12 cellular contexts compared by ENCODE assay signal in the genomic region with DNA sequence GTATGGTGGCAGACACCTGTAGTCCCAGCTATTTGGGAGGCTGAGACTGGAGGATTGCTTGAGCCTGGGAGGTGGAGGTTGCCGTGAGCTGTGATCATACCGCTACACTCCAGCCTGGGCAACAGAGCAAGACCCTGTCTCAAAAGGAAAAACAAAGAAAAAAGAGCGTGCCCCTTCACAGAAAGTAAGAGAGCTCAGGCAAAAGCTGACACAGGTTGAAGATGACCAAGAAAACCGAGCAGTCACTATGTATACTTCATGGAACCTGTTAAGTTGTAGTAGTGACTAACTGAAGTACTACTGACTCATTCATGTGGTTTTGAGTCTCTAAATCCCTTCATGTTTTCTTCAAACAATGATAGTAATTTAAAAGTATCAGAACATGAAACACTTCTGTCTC. TPM values are rescaled to one million over a fixed set of nuclear protein-coding genes. Genes with fewer than 3 reads are reported as not detected.
DNase-seq lines count a peak whose midpoint lies in the region; ATAC-seq and TF ChIP-seq lines count a peak whose summit lies in the region.
"Had no signal": no experiment of that assay in that cellular context is flagged by ENCODE, and none has a peak within 500 bp of the region (broad histone marks: within the 10 kb centered on the region; RNA-seq: fewer than 3 reads in every experiment).

No MANE protein-coding gene starts in this region.

- H3K27me3 Mint-ChIP-seq in CD4-positive, alpha-beta T cell: peaks cover 70% of the 10 kb centered on the region
- H3K27me3 Mint-ChIP-seq in activated naive CD8-positive, alpha-beta T cell treated with anti-CD3 and anti-CD28 coated beads, Interleukin-2, amount 50 U/mL, for 24 hours: peaks cover 79% of the 10 kb centered on the region
- H3K27me3 Mint-ChIP-seq in naive thymus-derived CD8-positive, alpha-beta T cell: peaks cover 30 to 81% (median 62%) of the 10 kb centered on the region in 5 donors

- no peak overlapping the region for H3K4me3 ChIP-seq in HEK293 (ENCODE audit: low read depth, low read length)
- H3K4me3 ChIP-seq: colonic mucosa had no signal

- no peaks in the 10 kb centered on the region for H3K36me3 Mint-ChIP-seq in CD4-positive, alpha-beta T cell (ENCODE audit: low read depth)
- H3K36me3 Mint-ChIP-seq in activated naive CD8-positive, alpha-beta T cell treated with anti-CD3 and anti-CD28 coated beads, Interleukin-2, amount 50 U/mL, for 24 hours (ENCODE audit: low read depth): no peaks in the 10 kb centered on the region
- no peaks in the 10 kb centered on the region for H3K36me3 Mint-ChIP-seq in naive thymus-derived CD8-positive, alpha-beta T cell

- no peaks in the 10 kb centered on the region; the same call in 1 of the 2 replicates for H3K4me1 ChIP-seq in HEK293 (ENCODE audit: control insufficient read depth, insufficient read depth, low read length)
- H3K4me1 ChIP-seq: colonic mucosa had no signal

- H3K9me3 ChIP-seq in CD4-positive, alpha-beta T cell (ENCODE audit: control insufficient read depth, low read length): no peaks in the 10 kb centered on the region
- no peaks in the 10 kb centered on the region for H3K9me3 ChIP-seq in HEK293 (ENCODE audit: control insufficient read depth, insufficient read depth, low read depth, low read length)
- H3K9me3 ChIP-seq: colonic mucosa had no signal

- peak overlapping the region; percentile 92 for H3K4me3 Mint-ChIP-seq in CD4-positive, alpha-beta T cell
- H3K4me3 Mint-ChIP-seq in activated naive CD8-positive, alpha-beta T cell treated with anti-CD3 and anti-CD28 coated beads, Interleukin-2, amount 50 U/mL, for 24 hours: no peak overlapping the region
- H3K4me3 Mint-ChIP-seq in naive thymus-derived CD8-positive, alpha-beta T cell: peak overlapping the region; percentile 39 to 94 (median 84)

- no peak overlapping the region for H3K27ac ChIP-seq in CD4-positive, alpha-beta T cell (ENCODE audit: low read depth, low read length)
- H3K27ac ChIP-seq in HEK293 (ENCODE audit: extremely low read depth, low read depth, low read length): no peak overlapping the region
- H3K27ac ChIP-seq: colonic mucosa had no signal

- no peak overlapping the region for H3K27ac Mint-ChIP-seq in CD4-positive, alpha-beta T cell
- no peak overlapping the region for H3K27ac Mint-ChIP-seq in activated naive CD8-positive, alpha-beta T cell treated with anti-CD3 and anti-CD28 coated beads, Interleukin-2, amount 50 U/mL, for 24 hours
- no peak overlapping the region for H3K27ac Mint-ChIP-seq in naive thymus-derived CD8-positive, alpha-beta T cell

- intact Hi-C loops in CD4-positive, alpha-beta T cell (cut with DNase I, micrococcal nuclease): no loop called here

- TF ChIP-seq CTCF in CD4-positive, alpha-beta T cell (IDR thresholded peaks at IDR 0.05): no peak
- no peak for TF ChIP-seq CTCF in HEK293 (tag by site-specific recombination; IDR thresholded peaks at IDR 0.05)

- POLR2A ChIA-PET in CD4-positive, alpha-beta T cell (lab: Charles Lee): no interaction called here
- POLR2A ChIA-PET in HEK293 (lab: Yijun Ruan, JAX): no interaction called here
- POLR2A ChIA-PET in naive thymus-derived CD8-positive, alpha-beta T cell (lab: Charles Lee): no interaction called here

- DNase-seq in CD4-positive, alpha-beta T cell: no peak
- no peak for DNase-seq in activated naive CD8-positive, alpha-beta T cell treated with anti-CD3 and anti-CD28 coated beads, Interleukin-2, amount 50 U/mL, for 24 hours
- DNase-seq in naive thymus-derived CD8-positive, alpha-beta T cell: no peak
- no peak for DNase-seq in cerebellum (ENCODE audit: low spot score)
- DNase-seq in iPS-NIHi7 (ENCODE audit: extremely low spot score): no peak
- DNase-seq: Calu3, colonic mucosa, Karpas-422, kidney had no signal

- no peak for ATAC-seq in CD4-positive, alpha-beta T cell (ENCODE audit: poor library complexity)
- peak; percentile 85 for ATAC-seq in activated naive CD8-positive, alpha-beta T cell treated with anti-CD3 and anti-CD28 coated beads, Interleukin-2, amount 50 U/mL, for 24 hours
- no peak for ATAC-seq in naive thymus-derived CD8-positive, alpha-beta T cell
- ATAC-seq in GM21619 (IDR thresholded peaks at IDR 0.05; ENCODE audit: unreplicated experiment): no peak

- peaks cover 30% of the 10 kb centered on the region for H3K27me3 ChIP-seq in CD4-positive, alpha-beta T cell (ENCODE audit: control insufficient read depth, insufficient read depth, low read length)

- H3K4me1 Mint-ChIP-seq in CD4-positive, alpha-beta T cell (ENCODE audit: low read depth): peaks cover 17% of the 10 kb centered on the region
- H3K4me1 Mint-ChIP-seq in activated naive CD8-positive, alpha-beta T cell treated with anti-CD3 and anti-CD28 coated beads, Interleukin-2, amount 50 U/mL, for 24 hours: peaks cover 18% of the 10 kb centered on the region
- peaks cover 13 to 23% (median 16%) of the 10 kb centered on the region in 4 donors for H3K4me1 Mint-ChIP-seq in naive thymus-derived CD8-positive, alpha-beta T cell

- CTCF ChIA-PET in CD4-positive, alpha-beta T cell (lab: Charles Lee): no interaction called here
- CTCF ChIA-PET in HEK293 (lab: Yijun Ruan, JAX): interaction anchor here (0.6 to 3.5 kb wide), 4 partner anchors 10 to 25 kb away, joined by 3 to 10 read pairs (median 4); no protein-coding TSS in a partner anchor

- no peaks in the 10 kb centered on the region for H3K36me3 ChIP-seq in HEK293 (ENCODE audit: control insufficient read depth in 2 of 2, insufficient read depth in 1 of 2, low read length in 2 of 2)
- H3K36me3 ChIP-seq: colonic mucosa had no signal

- no peaks in the 10 kb centered on the region for H3K9me3 Mint-ChIP-seq in CD4-positive, alpha-beta T cell
- no peaks in the 10 kb centered on the region for H3K9me3 Mint-ChIP-seq in activated naive CD8-positive, alpha-beta T cell treated with anti-CD3 and anti-CD28 coated beads, Interleukin-2, amount 50 U/mL, for 24 hours
- no peaks in the 10 kb centered on the region for H3K9me3 Mint-ChIP-seq in naive thymus-derived CD8-positive, alpha-beta T cell

TF ChIP-seq in HEK293, 187 proteins besides CTCF, POLR2A, EP300 and RAD21 (continues in another document):
- TF ChIP-seq ZBTB7A (tag by site-specific recombination; IDR thresholded peaks at IDR 0.05; ENCODE audit: low read depth): no peak
- no peak for TF ChIP-seq ZNF654 (tag by site-specific recombination; IDR thresholded peaks at IDR 0.05; ENCODE audit: low read depth)
- TF ChIP-seq, protein P1, sequence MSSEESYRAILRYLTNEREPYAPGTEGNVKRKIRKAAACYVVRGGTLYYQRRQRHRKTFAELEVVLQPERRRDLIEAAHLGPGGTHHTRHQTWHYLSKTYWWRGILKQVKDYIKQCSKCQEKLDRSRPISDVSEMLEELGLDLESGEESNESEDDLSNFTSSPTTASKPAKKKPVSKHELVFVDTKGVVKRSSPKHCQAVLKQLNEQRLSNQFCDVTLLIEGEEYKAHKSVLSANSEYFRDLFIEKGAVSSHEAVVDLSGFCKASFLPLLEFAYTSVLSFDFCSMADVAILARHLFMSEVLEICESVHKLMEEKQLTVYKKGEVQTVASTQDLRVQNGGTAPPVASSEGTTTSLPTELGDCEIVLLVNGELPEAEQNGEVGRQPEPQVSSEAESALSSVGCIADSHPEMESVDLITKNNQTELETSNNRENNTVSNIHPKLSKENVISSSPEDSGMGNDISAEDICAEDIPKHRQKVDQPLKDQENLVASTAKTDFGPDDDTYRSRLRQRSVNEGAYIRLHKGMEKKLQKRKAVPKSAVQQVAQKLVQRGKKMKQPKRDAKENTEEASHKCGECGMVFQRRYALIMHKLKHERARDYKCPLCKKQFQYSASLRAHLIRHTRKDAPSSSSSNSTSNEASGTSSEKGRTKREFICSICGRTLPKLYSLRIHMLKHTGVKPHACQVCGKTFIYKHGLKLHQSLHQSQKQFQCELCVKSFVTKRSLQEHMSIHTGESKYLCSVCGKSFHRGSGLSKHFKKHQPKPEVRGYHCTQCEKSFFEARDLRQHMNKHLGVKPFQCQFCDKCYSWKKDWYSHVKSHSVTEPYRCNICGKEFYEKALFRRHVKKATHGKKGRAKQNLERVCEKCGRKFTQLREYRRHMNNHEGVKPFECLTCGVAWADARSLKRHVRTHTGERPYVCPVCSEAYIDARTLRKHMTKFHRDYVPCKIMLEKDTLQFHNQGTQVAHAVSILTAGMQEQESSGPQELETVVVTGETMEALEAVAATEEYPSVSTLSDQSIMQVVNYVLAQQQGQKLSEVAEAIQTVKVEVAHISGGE (tag by site-specific recombination; conservative IDR thresholded peaks at IDR 0.05; ENCODE audit: low read depth): no peak
- TF ChIP-seq ZNF121 (tag by site-specific recombination; IDR thresholded peaks at IDR 0.05): peak; percentile 82
- TF ChIP-seq ZNF645 (tag by site-specific recombination; IDR thresholded peaks at IDR 0.05): no peak
- TF ChIP-seq HOXC10 (CRISPR knock-in tag; IDR thresholded peaks at IDR 0.05): no peak
- no peak for TF ChIP-seq ZNF776 (tag by site-specific recombination; IDR thresholded peaks at IDR 0.05; ENCODE audit: borderline replicate concordance)
- TF ChIP-seq ZNF596 (tag by site-specific recombination; IDR thresholded peaks at IDR 0.05): no peak

RNA-seq across cellular contexts. Expression of gene PRRT4, which starts 1.2 kb away (rescaled TPM):
- under 1 TPM; 0.47 to 0.63 TPM for total RNA-seq in CD4-positive, alpha-beta T cell
- under 1 TPM; 0.82 to 0.96 TPM for total RNA-seq in naive thymus-derived CD8-positive, alpha-beta T cell
- under 1 TPM; 0.07 to 0.34 (median 0.19) TPM for polyA plus RNA-seq in naive thymus-derived CD8-positive, alpha-beta T cell
- 6.5 TPM for total RNA-seq in cerebellum
- total RNA-seq: Calu3, fibroblast of villous mesenchyme, kidney had no signal

RNA-seq across cellular contexts. Expression of gene RBM28, which starts 19.0 kb away (rescaled TPM):
- 10 to 100 TPM; 10.1 to 10.5 TPM for total RNA-seq in CD4-positive, alpha-beta T cell
- 10 to 100 TPM; 48.5 to 53.8 TPM for total RNA-seq in naive thymus-derived CD8-positive, alpha-beta T cell
- 1 to 10 TPM; 8.4 to 9.1 (median 8.5) TPM for polyA plus RNA-seq in naive thymus-derived CD8-positive, alpha-beta T cell
- total RNA-seq in cerebellum: 20.7 TPM

RNA-seq across cellular contexts. Expression of gene IMPDH1, which starts 47.1 kb away (rescaled TPM):
- total RNA-seq in CD4-positive, alpha-beta T cell: 10 to 100 TPM; 26.5 to 27.0 TPM
- total RNA-seq in naive thymus-derived CD8-positive, alpha-beta T cell: 10 to 100 TPM; 36.9 to 45.0 TPM
- 10 to 100 TPM; 30.2 to 39.5 (median 32.9) TPM for polyA plus RNA-seq in naive thymus-derived CD8-positive, alpha-beta T cell
- total RNA-seq in cerebellum: 38.3 TPM
